8 cellular contexts compared by ENCODE assay signal in genomic region chr17:18185832-18186231, GRCh38. TPM values are rescaled to one million over a fixed set of nuclear protein-coding genes. Genes with fewer than 3 reads are reported as not detected.
A peak's percentile ranks its signal among the peaks of the same experiment; 100 is the strongest.
DNase-seq lines count a peak whose midpoint lies in the region; ATAC-seq and TF ChIP-seq lines count a peak whose summit lies in the region.

No MANE protein-coding gene starts in this region.

- peak overlapping the region; percentile 96 for H3K4me3 Mint-ChIP-seq in natural killer cell

- H3K4me3 ChIP-seq in LNCaP clone FGC (ENCODE audit: low read depth, low read length), result peak overlapping the region; percentile 74
- peak overlapping the region; percentile 91 for H3K4me3 ChIP-seq in colonic mucosa

- peaks cover 37% of the 10 kb centered on the region for H3K4me1 ChIP-seq in colonic mucosa

- H3K27ac ChIP-seq in C4-2B (peak overlapping the region; percentile 16; the same call in 1 of the 2 replicates), colonic mucosa (peak overlapping the region; percentile 30)

- H3K9me3 Mint-ChIP-seq in natural killer cell, result no peaks in the 10 kb centered on the region

- H3K9ac ChIP-seq in colonic mucosa (ENCODE audit: low read depth in 2 of 2, low read length in 2 of 2), result peak overlapping the region; percentile 56 to 86

- H3K9me3 ChIP-seq in colonic mucosa, result no peaks in the 10 kb centered on the region

- peaks cover 54 to 72% of the 10 kb centered on the region in 2 donors for H3K4me1 Mint-ChIP-seq in natural killer cell

- DNase-seq in LNCaP clone FGC (ENCODE audit: low read depth) (no peak), colonic mucosa (no peak), natural killer cell (no peak), NCI-H524 treated with DMSO at 0.1 percent for 48 hours (lab: John Stamatoyannopoulos, UW) (no peak), A172 (ENCODE audit: low spot score) (no peak)

- H3K27ac Mint-ChIP-seq in natural killer cell, result peak overlapping the region; percentile 80 to 99

- H3K27me3 ChIP-seq in colonic mucosa, result no peaks in the 10 kb centered on the region

- ATAC-seq in natural killer cell, result no peak
- ATAC-seq in GM21723 (IDR thresholded peaks at IDR 0.05; ENCODE audit: unreplicated experiment), result no peak
- no peak for ATAC-seq in GM21447 (IDR thresholded peaks at IDR 0.05; ENCODE audit: unreplicated experiment)

- TF ChIP-seq CTCF in C4-2B (conservative IDR thresholded peaks at IDR 0.05) (no peak), LNCaP clone FGC (IDR thresholded peaks at IDR 0.05; ENCODE audit: control insufficient read depth, extremely low read depth, insufficient read depth) (no peak), colonic mucosa (IDR thresholded peaks at IDR 0.05) (no peak), natural killer cell (IDR thresholded peaks at IDR 0.05) (no peak)

- H3K36me3 Mint-ChIP-seq in natural killer cell, result no peaks in the 10 kb centered on the region

- intact Hi-C loops in colonic mucosa (cut with DNase I) (no loop called here), natural killer cell (cut with micrococcal nuclease) (loop anchor here (2.0 kb wide), 1 partner anchor 37 kb away; no protein-coding TSS in a partner anchor)

- no peaks in the 10 kb centered on the region for H3K27me3 Mint-ChIP-seq in natural killer cell (ENCODE audit: low read depth in 2 of 2)

- no peaks in the 10 kb centered on the region for H3K36me3 ChIP-seq in colonic mucosa

RNA-seq across cellular contexts. Expression of gene ALKBH5, which starts 2.2 kb away (rescaled TPM):
- total RNA-seq in colonic mucosa, result 100 to 1,000 TPM in 1 of 2 donors, 10 to 100 TPM in 1; 94.8 to 130 TPM
- 100 to 1,000 TPM in 1 of 3 donors, 10 to 100 TPM in 2; 95.6 to 114 (median 96.7) TPM for total RNA-seq in natural killer cell
- 107 and 116 TPM in 2 replicates for total RNA-seq in A172 (2014; rRNA removed; shearing (Covaris generic))

RNA-seq across cellular contexts. Expression of gene LLGL1, which starts 39.6 kb away (rescaled TPM):
- total RNA-seq in colonic mucosa (10 to 100 TPM in 1 of 2 donors, 1 to 10 TPM in 1; 7.8 to 13.1 TPM), natural killer cell (10 to 100 TPM; 19.7 to 26.2 (median 25.8) TPM)
- total RNA-seq in A172 (2014; rRNA removed; shearing (Covaris generic)), result 41.7 and 47.2 TPM in 2 replicates
